In genomic region chr11:68643576-68643975, GRCh38 we compare ENCODE assay signal across 17 cellular contexts. TPM values are rescaled to one million over a fixed set of nuclear protein-coding genes. Genes with fewer than 3 reads are reported as not detected.
DNase-seq lines count a peak whose midpoint lies in the region; ATAC-seq and TF ChIP-seq lines count a peak whose summit lies in the region.
"Had no signal": no experiment of that assay in that cellular context is flagged by ENCODE, and none has a peak within 500 bp of the region (broad histone marks: within the 10 kb centered on the region; RNA-seq: fewer than 3 reads in every experiment).

No MANE protein-coding gene starts in this region.

- intact Hi-C loops in CD4-positive, alpha-beta T cell (cut with DNase I, micrococcal nuclease): no loop called here

- DNase-seq in GM03348 (ENCODE audit: low spot score) (peak; percentile 20), RPMI7951 (ENCODE audit: low read depth) (peak; percentile 54), foreskin fibroblast (peak; percentile 7 to 59), NCI-H2171 (lab: John Stamatoyannopoulos, UW) (no peak), SIG-M5 treated with dmso at 0.1 percent for 504 hours (lab: John Stamatoyannopoulos, UW; ENCODE audit: unreplicated experiment) (no peak)
- no peak for DNase-seq in CD4-positive, alpha-beta T cell
- DNase-seq: activated CD8-positive, alpha-beta memory T cell treated with anti-CD3 and anti-CD28 coated beads, Interleukin-2, amount 10 ng/mL, durations not matched to agents 7 days and 5 days; gastrocnemius medialis; GF-D8; NCI-H446; WERI-Rb-1 had no signal

- ATAC-seq in GM21367 (IDR thresholded peaks at IDR 0.05; ENCODE audit: unreplicated experiment): no peak
- no peak for ATAC-seq in CD4-positive, alpha-beta T cell (ENCODE audit: poor library complexity)
- ATAC-seq: activated CD8-positive, alpha-beta memory T cell treated with anti-CD3 and anti-CD28 coated beads, Interleukin-2, amount 10 ng/mL, durations not matched to agents 7 days and 5 days; activated naive CD4-positive, alpha-beta T cell treated with anti-CD3 and anti-CD28 coated beads, Interleukin-2, amount 50 U/mL, for 72 hours; gastrocnemius medialis had no signal

- POLR2A ChIA-PET in CD4-positive, alpha-beta T cell (lab: Charles Lee): no interaction called here

- peaks cover 10% of the 10 kb centered on the region for H3K9me3 ChIP-seq in CD4-positive, alpha-beta T cell (ENCODE audit: control insufficient read depth, low read length)

- H3K27ac Mint-ChIP-seq in CD4-positive, alpha-beta T cell: no peak overlapping the region
- H3K27ac Mint-ChIP-seq: activated CD8-positive, alpha-beta memory T cell treated with anti-CD3 and anti-CD28 coated beads, Interleukin-2, amount 10 ng/mL, durations not matched to agents 7 days and 5 days; activated naive CD4-positive, alpha-beta T cell treated with anti-CD3 and anti-CD28 coated beads, Interleukin-2, amount 50 U/mL, for 72 hours; stimulated activated naive CD8-positive, alpha-beta T cell treated with anti-CD3 and anti-CD28 coated beads, Interleukin-15, Interleukin-2, amounts not matched to agents 100 ng/mL and 50 ng/mL, for 24 hours had no signal

- no peaks in the 10 kb centered on the region for H3K36me3 Mint-ChIP-seq in CD4-positive, alpha-beta T cell (ENCODE audit: low read depth)

- peaks cover 10% of the 10 kb centered on the region for H3K9me3 Mint-ChIP-seq in CD4-positive, alpha-beta T cell

- no peaks in the 10 kb centered on the region for H3K4me1 Mint-ChIP-seq in CD4-positive, alpha-beta T cell (ENCODE audit: low read depth)
- H3K4me1 Mint-ChIP-seq: activated CD8-positive, alpha-beta memory T cell treated with anti-CD3 and anti-CD28 coated beads, Interleukin-2, amount 10 ng/mL, durations not matched to agents 7 days and 5 days had no signal

- H3K27me3 ChIP-seq in CD4-positive, alpha-beta T cell (ENCODE audit: control insufficient read depth, insufficient read depth, low read length): peaks cover 4% of the 10 kb centered on the region
- H3K27me3 ChIP-seq: BLaER1 had no signal

- no peak overlapping the region for H3K27ac ChIP-seq in 22Rv1
- no peak overlapping the region for H3K27ac ChIP-seq in CD4-positive, alpha-beta T cell (ENCODE audit: low read depth, low read length)
- H3K27ac ChIP-seq: BLaER1, coronary artery, gastrocnemius medialis, WERI-Rb-1 had no signal

- no peak overlapping the region for H3K4me3 Mint-ChIP-seq in CD4-positive, alpha-beta T cell
- H3K4me3 Mint-ChIP-seq: activated CD8-positive, alpha-beta memory T cell treated with anti-CD3 and anti-CD28 coated beads, Interleukin-2, amount 10 ng/mL, durations not matched to agents 7 days and 5 days; stimulated activated naive CD8-positive, alpha-beta T cell treated with anti-CD3 and anti-CD28 coated beads, Interleukin-15, Interleukin-2, amounts not matched to agents 100 ng/mL and 50 ng/mL, for 24 hours had no signal

- peaks cover 14% of the 10 kb centered on the region for H3K27me3 Mint-ChIP-seq in CD4-positive, alpha-beta T cell

- H3K4me3 ChIP-seq in foreskin fibroblast (ENCODE audit: low read depth in 1 of 2, low read length in 2 of 2): no peak overlapping the region
- H3K4me3 ChIP-seq: BLaER1, coronary artery, gastrocnemius medialis had no signal

- TF ChIP-seq CTCF in 22Rv1 (IDR thresholded peaks at IDR 0.05): peak; percentile 50
- peak; percentile 7 for TF ChIP-seq CTCF in foreskin fibroblast (IDR thresholded peaks at IDR 0.05; ENCODE audit: low read depth, low read length)
- no peak for TF ChIP-seq CTCF in CD4-positive, alpha-beta T cell (IDR thresholded peaks at IDR 0.05)

- CTCF ChIA-PET in CD4-positive, alpha-beta T cell (lab: Charles Lee): no interaction called here

RNA-seq across cellular contexts. Expression of gene GAL, which starts 40.8 kb away (rescaled TPM):
- total RNA-seq in RPMI7951 (2014; rRNA removed; shearing (Covaris generic)): not detected in 2 replicates
- not detected for total RNA-seq in CD4-positive, alpha-beta T cell
- total RNA-seq: activated CD8-positive, alpha-beta memory T cell treated with anti-CD3 and anti-CD28 coated beads, Interleukin-2, amount 10 ng/mL, durations not matched to agents 7 days and 5 days; gastrocnemius medialis had no signal

Comparison
In these comparisons a context has a peak if more than half of its experiments do, and no peak if none do; other contexts are left out.
1. DNase-seq: peak in GM03348 (single experiment), RPMI7951 (single experiment) and foreskin fibroblast (2 of 2); none in NCI-H2171 (single experiment), SIG-M5 treated with dmso at 0.1 percent for 504 hours (single experiment) and CD4-positive, alpha-beta T cell (0 of 10).